Comparison of ENCODE assay signal across 22 cellular contexts in the genomic region with DNA sequence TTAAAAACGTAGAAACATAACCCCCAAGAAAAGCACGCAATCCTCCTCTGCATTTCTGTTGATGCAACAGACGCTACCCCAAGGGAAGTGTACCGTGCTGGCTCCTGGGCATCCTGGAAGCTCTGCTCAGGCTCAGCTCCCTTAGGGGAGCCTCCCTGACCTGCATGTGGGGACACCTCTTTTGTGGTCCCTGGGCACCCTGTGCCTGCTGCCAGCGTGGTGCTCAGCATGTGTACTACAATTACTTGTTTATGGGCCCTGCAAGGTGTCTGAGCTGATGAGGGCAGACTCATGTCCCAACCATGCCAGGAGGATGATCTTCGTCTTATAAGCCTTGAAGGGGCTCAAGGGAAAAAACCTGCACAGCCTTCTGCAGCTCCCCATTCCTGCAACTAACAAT. TPM values are rescaled to one million over a fixed set of nuclear protein-coding genes. Genes with fewer than 3 reads are reported as not detected.
A peak's percentile ranks its signal among the peaks of the same experiment; 100 is the strongest.
DNase-seq lines count a peak whose midpoint lies in the region; ATAC-seq, FAIRE-seq and TF ChIP-seq lines count a peak whose summit lies in the region.
"Had no signal": no experiment of that assay in that cellular context is flagged by ENCODE, and none has a peak within 500 bp of the region (broad histone marks: within the 10 kb centered on the region; RNA-seq: fewer than 3 reads in every experiment).

No MANE protein-coding gene starts in this region.

- no peak overlapping the region for H3K4ac ChIP-seq in mesenchymal stem cell (ENCODE audit: low read depth in 1 of 2, low read length in 2 of 2)

- CTCF ChIA-PET in GM12878 (lab: Yijun Ruan, JAX), result interaction anchor here (0.6 to 1.2 kb wide), 3 partner anchors 16 to 925 kb away, joined by 3 read pairs; no protein-coding TSS in a partner anchor

- H3K9me3 ChIP-seq in left ventricle myocardium inferior (replicated peaks) (no peaks in the 10 kb centered on the region), heart left ventricle (no peaks in the 10 kb centered on the region), GM12878 (replicated peaks; ENCODE audit: control insufficient read depth, insufficient read depth, low read length) (no peaks in the 10 kb centered on the region), mesenchymal stem cell (ENCODE audit: control insufficient read depth, low read length) (no peaks in the 10 kb centered on the region)
- H3K9me3 ChIP-seq: BE2C, HAP-1 had no signal

- H3K9me3 Mint-ChIP-seq in osteocyte (ENCODE audit: unreplicated experiment), result no peaks in the 10 kb centered on the region
- H3K9me3 Mint-ChIP-seq: CD4-positive, CD25-positive, alpha-beta regulatory T cell; CD8-positive, alpha-beta memory T cell had no signal

- no peak overlapping the region for H2BK15ac ChIP-seq in mesenchymal stem cell (ENCODE audit: low read depth, poor library complexity, severe bottlenecking)

- no peak overlapping the region for H3K27ac Mint-ChIP-seq in osteocyte (ENCODE audit: unreplicated experiment)
- H3K27ac Mint-ChIP-seq: CD4-positive, CD25-positive, alpha-beta regulatory T cell; CD8-positive, alpha-beta memory T cell had no signal

- H3K27ac ChIP-seq in left ventricle myocardium inferior (replicated peaks) (peak overlapping the region; percentile 87), heart left ventricle (no peak overlapping the region), GM12878 (ENCODE audit: control insufficient read depth, insufficient read depth) (no peak overlapping the region), mesenchymal stem cell (ENCODE audit: low read length, poor library complexity, severe bottlenecking) (no peak overlapping the region), substantia nigra (ENCODE audit: low read depth, low read length, poor library complexity, severe bottlenecking) (no peak overlapping the region)
- H3K27ac ChIP-seq: GM23248 had no signal

- TF ChIP-seq EP300 in GM12878 (IDR thresholded peaks at IDR 0.05; ENCODE audit: borderline replicate concordance in 1 of 2, control insufficient read depth in 1 of 2, low read depth in 2 of 2, low read length in 2 of 2), result no peak

- H3K9ac ChIP-seq in GM12878 (ENCODE audit: control insufficient read depth, insufficient read depth, low read length), result no peak overlapping the region
- H3K9ac ChIP-seq in mesenchymal stem cell (ENCODE audit: low read length), result no peak overlapping the region
- H3K9ac ChIP-seq: GM23248 had no signal

- no peaks in the 10 kb centered on the region for H3K27me3 ChIP-seq in left ventricle myocardium inferior (ENCODE audit: low read depth)
- no peaks in the 10 kb centered on the region for H3K27me3 ChIP-seq in heart left ventricle
- H3K27me3 ChIP-seq in GM12878 (replicated peaks in 1 of 2; ENCODE audit: control insufficient read depth in 2 of 2, insufficient read depth in 2 of 2, low read length in 1 of 2), result no peaks in the 10 kb centered on the region
- no peaks in the 10 kb centered on the region for H3K27me3 ChIP-seq in mesenchymal stem cell (ENCODE audit: control insufficient read depth in 1 of 2, insufficient read depth in 1 of 2, low read length in 2 of 2)
- H3K27me3 ChIP-seq: BE2C had no signal

- no peak for TF ChIP-seq CTCF in left ventricle myocardium inferior (IDR thresholded peaks at IDR 0.05; ENCODE audit: borderline replicate concordance)
- no peak for TF ChIP-seq CTCF in heart left ventricle (IDR thresholded peaks at IDR 0.05)
- TF ChIP-seq CTCF in GM12878 (IDR thresholded peaks at IDR 0.05 in 2 of 3, conservative IDR thresholded peaks at IDR 0.05 in 1 of 3; ENCODE audit: control insufficient read depth in 2 of 3, extremely low read depth in 1 of 3, insufficient read depth in 1 of 3, low read depth in 3 of 3, low read length in 3 of 3), result no peak
- no peak for TF ChIP-seq CTCF in osteocyte (IDR thresholded peaks at IDR 0.05)

- TF ChIP-seq RAD21 in GM12878 (IDR thresholded peaks at IDR 0.05; ENCODE audit: insufficient read depth, low read depth, low read length), result no peak

- H4K20me1 ChIP-seq in GM12878 (ENCODE audit: control insufficient read depth, insufficient read depth), result no peaks in the 10 kb centered on the region

- POLR2A ChIA-PET in GM12878 (lab: Charles Lee), result interaction anchor here (1.6 to 6.4 kb wide), 2 partner anchors 15 to 19 kb away, joined by 8 to 67 read pairs; a partner anchor contains a TSS

- H3K27me3 Mint-ChIP-seq in osteocyte (ENCODE audit: unreplicated experiment), result no peaks in the 10 kb centered on the region
- H3K27me3 Mint-ChIP-seq: CD4-positive, CD25-positive, alpha-beta regulatory T cell; CD8-positive, alpha-beta memory T cell had no signal

- 86 to 91% (median 89%) methylated on average over 6 of the region's 6 CpGs for WGBS in heart left ventricle, 4 donors
- WGBS in GM12878 (ENCODE audit: insufficient coverage, insufficient replicate concordance, low lambda C conversion rate, missing lambda C conversion rate), result 95% methylated on average over 6 of the region's 6 CpGs
- WGBS in mesenchymal stem cell, result 96% methylated on average over 6 of the region's 6 CpGs

- no peak overlapping the region for H3K18ac ChIP-seq in mesenchymal stem cell (ENCODE audit: low read depth in 1 of 2, low read length in 2 of 2)

- no peak for FAIRE-seq in GM12878 (lab: Jason Lieb, UNC)
- FAIRE-seq: A204.1, GM12891 had no signal

- H3K4me3 ChIP-seq in left ventricle myocardium inferior (no peak overlapping the region), heart left ventricle (no peak overlapping the region), GM12878 (no peak overlapping the region), mesenchymal stem cell (ENCODE audit: insufficient read depth in 1 of 2, low read depth in 1 of 2, low read length in 2 of 2) (no peak overlapping the region)
- H3K4me3 ChIP-seq: GM23248, HAP-1 had no signal

- peak overlapping the region; percentile 7 for H4K8ac ChIP-seq in mesenchymal stem cell (ENCODE audit: low read length)

- no peak overlapping the region for H3K23ac ChIP-seq in mesenchymal stem cell (ENCODE audit: low read length in 2 of 2)

- H3K36me3 Mint-ChIP-seq in osteocyte (ENCODE audit: unreplicated experiment), result peaks cover 14% of the 10 kb centered on the region

- no peak overlapping the region for H2BK120ac ChIP-seq in mesenchymal stem cell (ENCODE audit: low read depth, low read length)

- H3K4me1 Mint-ChIP-seq in osteocyte (ENCODE audit: unreplicated experiment), result peaks cover 37% of the 10 kb centered on the region

- intact Hi-C loops in left ventricle myocardium inferior (cut with micrococcal nuclease) (no loop called here), heart left ventricle (cut with DNase I) (no loop called here), GM12878 (cut with micrococcal nuclease; ENCODE audit: unreplicated experiment) (no loop called here)

- H3K79me1 ChIP-seq in mesenchymal stem cell (replicated peaks; ENCODE audit: low read length, poor library complexity, severe bottlenecking), result peaks cover 14% of the 10 kb centered on the region

- H3K4me1 ChIP-seq in left ventricle myocardium inferior, result peaks cover 89% of the 10 kb centered on the region
- H3K4me1 ChIP-seq in heart left ventricle, result peaks cover 22 to 87% (median 73%) of the 10 kb centered on the region in 12 donors
- H3K4me1 ChIP-seq in GM12878 (ENCODE audit: control insufficient read depth, insufficient read depth, low read length), result peaks cover 24% of the 10 kb centered on the region
- peaks cover 37% of the 10 kb centered on the region for H3K4me1 ChIP-seq in mesenchymal stem cell (ENCODE audit: control insufficient read depth, insufficient read depth, low read depth, low read length)
- H3K4me1 ChIP-seq: HAP-1 had no signal

- no peak overlapping the region for H4K91ac ChIP-seq in mesenchymal stem cell (ENCODE audit: low read length)

- BruUV-seq in GM12878 (replicated peaks; lab: Mats Ljungman, UMichigan), result no TSS peak

- H3K4me3 Mint-ChIP-seq in osteocyte (ENCODE audit: unreplicated experiment), result no peak overlapping the region
- H3K4me3 Mint-ChIP-seq: CD4-positive, CD25-positive, alpha-beta regulatory T cell; CD8-positive, alpha-beta memory T cell had no signal

- H3K4me2 ChIP-seq in GM12878 (ENCODE audit: control insufficient read depth, insufficient read depth) (no peak overlapping the region), mesenchymal stem cell (ENCODE audit: low read length, poor library complexity, severe bottlenecking) (no peak overlapping the region)

- H2BK12ac ChIP-seq in mesenchymal stem cell (ENCODE audit: low read length in 2 of 2), result no peak overlapping the region

- DNase-seq in left ventricle myocardium inferior (no peak), heart left ventricle (no peak), GM12878 (ENCODE audit: low read depth, low spot score) (no peak), mesenchymal stem cell (no peak), osteocyte (ENCODE audit: extremely low spot score, unreplicated experiment) (peak; percentile 69), substantia nigra (lab: John Stamatoyannopoulos, UW) (no peak), NCI-H510A treated with DMSO at 0.1 percent for 48 hours (lab: John Stamatoyannopoulos, UW) (no peak)
- DNase-seq: ACHN; BE2C; C1 segment of cervical spinal cord; CD4-positive, CD25-positive, alpha-beta regulatory T cell; CD8-positive, alpha-beta memory T cell; COR-L47; DMS 273 treated with DMSO at 0.1 percent for 48 hours; DMS53; DND-41; EL; GM23248 had no signal

- SMC1A ChIA-PET in GM12878 (lab: Charles Lee; ENCODE audit: uncharacterized antibody, unreplicated experiment), result interaction anchor here (0.8 to 6.4 kb wide), 5 partner anchors 13 to 29 kb away, joined by 3 to 59 read pairs (median 3); no protein-coding TSS in a partner anchor

- ATAC-seq in heart left ventricle (no peak), GM12878 (no peak), GM18867 (IDR thresholded peaks at IDR 0.05; ENCODE audit: unreplicated experiment) (no peak)

- H3K36me3 ChIP-seq in left ventricle myocardium inferior, result peaks cover 21% of the 10 kb centered on the region
- peaks cover 0 to 51% (median 22%) of the 10 kb centered on the region in 9 donors for H3K36me3 ChIP-seq in heart left ventricle
- H3K36me3 ChIP-seq in GM12878 (ENCODE audit: control insufficient read depth in 2 of 2, insufficient read depth in 2 of 2, low read length in 1 of 2), result peaks cover 26 to 36% of the 10 kb centered on the region in 2 experiments
- peaks cover 20 to 36% of the 10 kb centered on the region in 2 experiments for H3K36me3 ChIP-seq in mesenchymal stem cell (ENCODE audit: control insufficient read depth in 1 of 2, insufficient read depth in 2 of 2, low read depth in 1 of 2, low read length in 2 of 2)
- H3K36me3 ChIP-seq: BE2C, HAP-1 had no signal

- in situ Hi-C loops in GM12878 (cut with MboI), result no loop called here

- H2BK5ac ChIP-seq in mesenchymal stem cell (ENCODE audit: low read depth, low read length, poor library complexity, severe bottlenecking), result no peak overlapping the region

- TF ChIP-seq POLR2A in heart left ventricle (IDR thresholded peaks at IDR 0.05) (no peak), GM12878 (IDR thresholded peaks at IDR 0.05; ENCODE audit: low read depth, low read length) (no peak)

- peaks cover 47% of the 10 kb centered on the region for H3K79me2 ChIP-seq in GM12878 (ENCODE audit: control insufficient read depth, insufficient read depth, low read length)

- RAD21 ChIA-PET in GM12878 (lab: Charles Lee; ENCODE audit: unreplicated experiment), result no interaction called here

- H2AFZ ChIP-seq in GM12878 (ENCODE audit: control insufficient read depth, low read depth, low read length) (no peak overlapping the region), mesenchymal stem cell (ENCODE audit: low read depth, low read length) (no peak overlapping the region)
- H2AFZ ChIP-seq: GM23248 had no signal

- H2AK5ac ChIP-seq in mesenchymal stem cell (ENCODE audit: low read length, severe bottlenecking), result no peak overlapping the region

- no peak overlapping the region for H3K14ac ChIP-seq in mesenchymal stem cell (ENCODE audit: low read length in 2 of 2)

RNA-seq across cellular contexts. Expression of a gene that starts 18.3 kb away (rescaled TPM):
- total RNA-seq in left ventricle myocardium inferior, result 46.4 TPM
- 10 to 100 TPM; 28.2 to 70.8 (median 43.9) TPM for total RNA-seq in heart left ventricle
- polyA plus RNA-seq in heart left ventricle, result 10 to 100 TPM; 25.6 to 46.5 TPM
- total RNA-seq in GM12878 (2013; cell fraction: nucleolus; rRNA removed), result 41.9 and 43.4 TPM in 2 replicates
- total RNA-seq in GM12878 (2014; rRNA removed), result 48.2 and 49.6 TPM in 2 replicates
- 24.3 and 26.0 TPM in 2 replicates for total RNA-seq in GM12878 (2014; rRNA removed; fragmentation: Illumina TruSeq; extraction: Trizol)
- total RNA-seq in GM12878 (2021), result 52.1 and 53.2 TPM in 2 replicates
- 15.6 TPM for polyA plus RNA-seq in GM12878 (2011; ENCODE audit: low read depth)
- 25.6 and 42.2 TPM in 2 replicates for polyA plus RNA-seq in GM12878 (2011; rRNA removed)
- polyA plus RNA-seq in GM12878 (2011; cell fraction: cytosol; rRNA removed), result 45.7 and 57.3 TPM in 2 replicates
- polyA plus RNA-seq in GM12878 (2011; cell fraction: nucleus; rRNA removed), result 28.0 and 35.6 TPM in 2 replicates
- polyA plus RNA-seq in GM12878 (2012), result 26.7 and 28.7 TPM in 2 replicates
- 18.9 and 29.3 TPM in 2 replicates for polyA plus RNA-seq in GM12878 (2014; fragmentation: Illumina TruSeq; extraction: Trizol)
- polyA plus RNA-seq in GM12878 (2014; fragmentation: Nextera tagmentation; extraction: Ambion mirVana), result 1 to 10 TPM; 4.2 to 8.6 TPM
- 47.3 and 50.1 TPM in 2 replicates for polyA plus RNA-seq in GM12878 (2014; rRNA removed)
- polyA plus RNA-seq in GM12878 (2016; fragmentation: Nextera tagmentation; extraction: Ambion mirVana), result 10 to 100 TPM; 60.7 to 62.9 TPM
- 50.8 and 76.6 TPM in 2 replicates for polyA minus RNA-seq in GM12878 (2011; rRNA and poly(A)+ RNA removed)
- polyA minus RNA-seq in GM12878 (2011; cell fraction: cytosol; rRNA and poly(A)+ RNA removed), result 28.7 and 30.8 TPM in 2 replicates
- 36.1 and 67.5 TPM in 2 replicates for polyA minus RNA-seq in GM12878 (2011; cell fraction: nucleus; rRNA and poly(A)+ RNA removed)
- polyA plus RNA-seq in mesenchymal stem cell (2013, experiment 1 of 2), result 16.3 TPM
- 16.0 TPM for polyA plus RNA-seq in mesenchymal stem cell (2013, experiment 2 of 2)
- total RNA-seq in osteocyte, result 20.9 and 21.7 TPM in 2 replicates
